ENCODE assay signal across 26 cellular contexts in genomic region chr19:12095111-12095790, GRCh38. TPM values are rescaled to one million over a fixed set of nuclear protein-coding genes. Genes with fewer than 3 reads are reported as not detected.
DNase-seq lines count a peak whose midpoint lies in the region; ATAC-seq and TF ChIP-seq lines count a peak whose summit lies in the region.
"Had no signal": no experiment of that assay in that cellular context is flagged by ENCODE, and none has a peak within 500 bp of the region (broad histone marks: within the 10 kb centered on the region; RNA-seq: fewer than 3 reads in every experiment).

No MANE protein-coding gene starts in this region.

- TF ChIP-seq CTCF in choroid plexus epithelial cell (conservative IDR thresholded peaks at IDR 0.05; ENCODE audit: low read depth, low read length): no peak

- DNase-seq in AML-193 (lab: John Stamatoyannopoulos, UW) (peak; percentile 75 to 83), M059J (ENCODE audit: low read depth) (peak; percentile 29), choroid plexus epithelial cell (ENCODE audit: low read depth) (peak; percentile 42), kidney tubule cell (ENCODE audit: low spot score) (peak; percentile 27), substantia nigra (lab: John Stamatoyannopoulos, UW) (no peak), epidermal melanocyte (ENCODE audit: insufficient read length, low spot score) (no peak), caudate nucleus (lab: John Stamatoyannopoulos, UW) (no peak)
- DNase-seq: activated CD4-positive, alpha-beta T cell treated with anti-CD3 and anti-CD28 coated beads for 1 hour; activated CD8-positive, alpha-beta T cell treated with anti-CD3 and anti-CD28 coated beads for 36 hours; anterior cingulate cortex; cortex of kidney; effector memory CD8-positive, alpha-beta T cell; naive thymus-derived CD8-positive, alpha-beta T cell; NCI-H2081; NCI-H446 treated with DMSO at 0.1 percent for 48 hours; NCI-H82; OCI-M1; SK-N-SH; spleen; T-helper 17 cell; transverse colon had no signal

- ATAC-seq in activated CD4-positive, CD25-positive, alpha-beta regulatory T cell treated with anti-CD3 and anti-CD28 coated beads, Interleukin-2, amount 50 U/mL, for 24 hours: no peak
- ATAC-seq: activated CD8-positive, alpha-beta T cell treated with anti-CD3 and anti-CD28 coated beads for 36 hours; activated T-helper 17 cell treated with anti-CD3 and anti-CD28 coated beads, Interleukin-2, amount 50 U/mL, for 72 hours; effector memory CD8-positive, alpha-beta T cell; esophagus mucosa; naive thymus-derived CD8-positive, alpha-beta T cell; T-helper 17 cell had no signal

- H3K27ac ChIP-seq in substantia nigra (ENCODE audit: low read depth, low read length, poor library complexity, severe bottlenecking) (no peak overlapping the region), caudate nucleus (ENCODE audit: low read depth, low read length) (no peak overlapping the region)
- H3K27ac ChIP-seq: BLaER1, cardiac muscle cell, spleen, transverse colon had no signal

- H3K4me3 ChIP-seq in choroid plexus epithelial cell (ENCODE audit: low read depth, low read length): no peak overlapping the region
- H3K4me3 ChIP-seq: BLaER1, cardiac muscle cell, spleen, transverse colon had no signal

RNA-seq across cellular contexts. Expression of gene ZNF844, which starts 30.7 kb away (rescaled TPM):
- 2.5 and 3.9 TPM in 2 replicates for total RNA-seq in M059J (2014; rRNA removed; shearing (Covaris generic))

RNA-seq across cellular contexts. Expression of gene ZNF878, which starts 42.5 kb away (rescaled TPM):
- total RNA-seq in M059J (2014; rRNA removed; shearing (Covaris generic)): 0.74 and 1.1 TPM in 2 replicates
- total RNA-seq: cardiac muscle cell, T-helper 17 cell had no signal

RNA-seq across cellular contexts. Expression of gene ZNF20, which starts 44.9 kb away (rescaled TPM):
- total RNA-seq in M059J (2014; rRNA removed; shearing (Covaris generic)): 1.6 and 12.0 TPM in 2 replicates

RNA-seq across cellular contexts. Expression of gene ZNF433, which starts 59.8 kb away (rescaled TPM):
- total RNA-seq in M059J (2014; rRNA removed; shearing (Covaris generic)): 3.4 and 7.4 TPM in 2 replicates

Comparison
In these comparisons a context has a peak if more than half of its experiments do, and no peak if none do; other contexts are left out.
1. DNase-seq: peak in AML-193 (2 of 2), M059J (single experiment), choroid plexus epithelial cell (single experiment) and kidney tubule cell (single experiment); none in substantia nigra (0 of 49), epidermal melanocyte (single experiment) and caudate nucleus (0 of 61).